8 cellular contexts compared by ENCODE assay signal in genomic region chr6:6810727-6811126, GRCh38.
A peak's percentile ranks its signal among the peaks of the same experiment; 100 is the strongest.
DNase-seq lines count a peak whose midpoint lies in the region; ATAC-seq and TF ChIP-seq lines count a peak whose summit lies in the region.

No MANE protein-coding gene starts in this region.

- no peak overlapping the region for H3K27ac Mint-ChIP-seq in neural progenitor cell

- in situ Hi-C loops in brain microvascular endothelial cell (cut with HindIII; ENCODE audit: low pct_ligation_motif_present, low sequenced_read_pairs) = no loop called here

- no peak overlapping the region for H3K4me3 Mint-ChIP-seq in neural progenitor cell

- no peaks in the 10 kb centered on the region for H4K20me1 ChIP-seq in neural progenitor cell (ENCODE audit: low read depth)

- no peaks in the 10 kb centered on the region for H3K27me3 ChIP-seq in brain microvascular endothelial cell (replicated peaks)
- H3K27me3 ChIP-seq in neural progenitor cell = no peaks in the 10 kb centered on the region

- H3K4me2 ChIP-seq in neural progenitor cell = peak overlapping the region; percentile 52

- H2AFZ ChIP-seq in neural progenitor cell (replicated peaks) = no peak overlapping the region

- peaks cover 15% of the 10 kb centered on the region for H3F3A ChIP-seq in neural progenitor cell (ENCODE audit: low read depth)

- no peak overlapping the region for H3K9ac ChIP-seq in neural progenitor cell

- peaks cover 9% of the 10 kb centered on the region for H3K27me3 Mint-ChIP-seq in neural progenitor cell (ENCODE audit: insufficient read depth, low read depth)

- peaks cover 29% of the 10 kb centered on the region for H3K4me1 ChIP-seq in neural progenitor cell

- H3K79me2 ChIP-seq in neural progenitor cell (ENCODE audit: low read depth) = no peaks in the 10 kb centered on the region

- TF ChIP-seq CTCF in GM12864 (IDR thresholded peaks at IDR 0.05; ENCODE audit: low read depth, low read length, missing control alignments) (no peak), brain microvascular endothelial cell (IDR thresholded peaks at IDR 0.05; ENCODE audit: low read depth, low read length, missing control alignments) (no peak), neural progenitor cell (IDR thresholded peaks at IDR 0.05) (no peak)

- peak overlapping the region; percentile 23 for H3K4me3 ChIP-seq in GM12864 (ENCODE audit: low read depth, low read length)
- peak overlapping the region; percentile 53 for H3K4me3 ChIP-seq in brain microvascular endothelial cell (ENCODE audit: low read depth, low read length)
- H3K4me3 ChIP-seq in neural progenitor cell = no peak overlapping the region

- no peaks in the 10 kb centered on the region for H3K9me3 ChIP-seq in neural progenitor cell (ENCODE audit: low read depth)

- H3K27ac ChIP-seq in brain microvascular endothelial cell (no peak overlapping the region), neural progenitor cell (no peak overlapping the region)

- ATAC-seq in HG02870 (IDR thresholded peaks at IDR 0.05; ENCODE audit: unreplicated experiment) (peak; percentile 76), GM19455 (IDR thresholded peaks at IDR 0.05; ENCODE audit: unreplicated experiment) (no peak)

- no peak for DNase-seq in GM12864 (ENCODE audit: low read depth)
- DNase-seq in brain microvascular endothelial cell = no peak
- no peak for DNase-seq in neural progenitor cell (ENCODE audit: low spot score)
- no peak for DNase-seq in mesenteric fat pad (ENCODE audit: low spot score)
- DNase-seq in DMS 273 treated with DMSO at 0.1 percent for 48 hours (lab: John Stamatoyannopoulos, UW) = no peak
- no peak for DNase-seq in AG08395 (ENCODE audit: low spot score)

- no peaks in the 10 kb centered on the region for H3K36me3 Mint-ChIP-seq in neural progenitor cell

- H3K36me3 ChIP-seq in brain microvascular endothelial cell (replicated peaks) (no peaks in the 10 kb centered on the region), neural progenitor cell (no peaks in the 10 kb centered on the region)

- H3K9me3 Mint-ChIP-seq in neural progenitor cell = no peaks in the 10 kb centered on the region

- H3K4me1 Mint-ChIP-seq in neural progenitor cell = peaks cover 14% of the 10 kb centered on the region
